In the genomic region with DNA sequence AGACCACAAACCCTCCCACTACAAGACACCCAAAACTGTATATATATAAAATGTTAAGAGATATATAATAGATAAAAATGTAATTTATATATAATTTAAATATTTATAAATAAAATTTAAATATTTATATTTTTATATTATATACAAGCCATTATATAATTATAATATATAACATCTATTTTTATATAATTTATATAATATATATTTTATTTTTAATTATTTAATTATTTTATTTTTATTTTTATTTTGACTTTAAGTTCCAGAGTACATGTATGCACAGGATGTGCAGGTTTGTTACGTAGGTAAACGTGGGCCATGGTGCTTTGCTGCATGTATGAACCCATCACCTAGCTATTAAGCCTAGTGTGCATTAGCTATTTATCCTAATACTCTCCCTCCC, we compare ENCODE assay signal across 24 cellular contexts.
DNase-seq lines count a peak whose midpoint lies in the region; ATAC-seq, FAIRE-seq and TF ChIP-seq lines count a peak whose summit lies in the region.
"Had no signal": no experiment of that assay in that cellular context is flagged by ENCODE, and none has a peak within 500 bp of the region (broad histone marks: within the 10 kb centered on the region; RNA-seq: fewer than 3 reads in every experiment).

No MANE protein-coding gene starts in this region.

- peaks cover 12% of the 10 kb centered on the region for H3K9me3 Mint-ChIP-seq in natural killer cell treated with Interleukin-12 subunit alpha and Interleukin-12 subunit beta and Interleukin-15 and Interleukin-18, amount 100 ng/mL, for 72 hours

- H3K27ac Mint-ChIP-seq in natural killer cell treated with Interleukin-12 subunit alpha and Interleukin-12 subunit beta and Interleukin-15 and Interleukin-18, amount 100 ng/mL, for 72 hours: no peak overlapping the region
- H3K27ac Mint-ChIP-seq: CD4-positive, CD25-positive, alpha-beta regulatory T cell; CD8-positive, alpha-beta T cell; HFFc6 had no signal

- TF ChIP-seq POLR2A in prostate gland (IDR thresholded peaks at IDR 0.05): no peak

- H3K4me3 Mint-ChIP-seq in natural killer cell treated with Interleukin-12 subunit alpha and Interleukin-12 subunit beta and Interleukin-15 and Interleukin-18, amount 100 ng/mL, for 72 hours: no peak overlapping the region
- H3K4me3 Mint-ChIP-seq: CD4-positive, CD25-positive, alpha-beta regulatory T cell; CD8-positive, alpha-beta T cell; HFFc6 had no signal

- peak; percentile 96 for FAIRE-seq in A204.1 (lab: Jason Lieb, UNC)
- FAIRE-seq in TTC549 (lab: Jason Lieb, UNC): peak; percentile 92
- FAIRE-seq in endometrium (lab: Jason Lieb, UNC): peak; percentile 65
- FAIRE-seq in pancreas (lab: Jason Lieb, UNC): peak; percentile 95
- FAIRE-seq: A549, GM12891, GM18507 had no signal

- no peaks in the 10 kb centered on the region for H3K36me3 ChIP-seq in pancreas
- H3K36me3 ChIP-seq in prostate gland: no peaks in the 10 kb centered on the region
- H3K36me3 ChIP-seq: HAP-1 had no signal

- DNase-seq in pancreas: no peak
- no peak for DNase-seq in natural killer cell treated with Interleukin-12 subunit alpha and Interleukin-12 subunit beta and Interleukin-15 and Interleukin-18, amount 100 ng/mL, for 72 hours (ENCODE audit: low spot score)
- no peak for DNase-seq in prostate gland (ENCODE audit: low spot score)
- no peak for DNase-seq in C1 segment of cervical spinal cord (lab: John Stamatoyannopoulos, UW)
- DNase-seq: ACHN; AML-193; Caco-2; CD4-positive, CD25-positive, alpha-beta regulatory T cell; CD8-positive, alpha-beta T cell; DMS153; DND-41; GDM1; GOT3; HFFc6 had no signal

- no peaks in the 10 kb centered on the region for H3K4me1 Mint-ChIP-seq in natural killer cell treated with Interleukin-12 subunit alpha and Interleukin-12 subunit beta and Interleukin-15 and Interleukin-18, amount 100 ng/mL, for 72 hours (ENCODE audit: low read depth in 2 of 2)
- H3K4me1 Mint-ChIP-seq: CD4-positive, CD25-positive, alpha-beta regulatory T cell had no signal

- H3K4me1 ChIP-seq in pancreas (no peaks in the 10 kb centered on the region), prostate gland (replicated peaks) (no peaks in the 10 kb centered on the region)
- H3K4me1 ChIP-seq: A549, Caco-2, HAP-1 had no signal

- ATAC-seq in pancreas (no peak), HG03571 (IDR thresholded peaks at IDR 0.05; ENCODE audit: unreplicated experiment) (no peak)
- ATAC-seq in natural killer cell treated with Interleukin-12 subunit alpha and Interleukin-12 subunit beta and Interleukin-15 and Interleukin-18, amount 100 ng/mL, for 72 hours: no peak
- ATAC-seq: A549; CD8-positive, alpha-beta T cell had no signal

- TF ChIP-seq CTCF in pancreas (IDR thresholded peaks at IDR 0.05): no peak
- TF ChIP-seq CTCF in prostate gland (IDR thresholded peaks at IDR 0.05): no peak

- no peaks in the 10 kb centered on the region for H3K36me3 Mint-ChIP-seq in natural killer cell treated with Interleukin-12 subunit alpha and Interleukin-12 subunit beta and Interleukin-15 and Interleukin-18, amount 100 ng/mL, for 72 hours
- H3K36me3 Mint-ChIP-seq: CD4-positive, CD25-positive, alpha-beta regulatory T cell; CD8-positive, alpha-beta T cell had no signal

- H3K9me3 ChIP-seq in pancreas: no peaks in the 10 kb centered on the region
- no peaks in the 10 kb centered on the region for H3K9me3 ChIP-seq in prostate gland
- H3K9me3 ChIP-seq: A549, Caco-2, HAP-1 had no signal

- H3K4me3 ChIP-seq in pancreas (no peak overlapping the region), prostate gland (no peak overlapping the region)
- H3K4me3 ChIP-seq: A549, HAP-1 had no signal

- 82 to 95% methylated on average over 2 of the region's 2 CpGs for WGBS in pancreas, 2 donors
- 93% methylated on average over 2 of the region's 2 CpGs for WGBS in prostate gland

- no peaks in the 10 kb centered on the region for H3K27me3 Mint-ChIP-seq in natural killer cell treated with Interleukin-12 subunit alpha and Interleukin-12 subunit beta and Interleukin-15 and Interleukin-18, amount 100 ng/mL, for 72 hours
- H3K27me3 Mint-ChIP-seq: CD4-positive, CD25-positive, alpha-beta regulatory T cell had no signal

- no peaks in the 10 kb centered on the region for H3K27me3 ChIP-seq in pancreas
- H3K27me3 ChIP-seq in prostate gland (replicated peaks; ENCODE audit: insufficient read depth): no peaks in the 10 kb centered on the region

- intact Hi-C loops in pancreas (cut with DNase I): no loop called here
- intact Hi-C loops in prostate gland (cut with DNase I): no loop called here

- H3K27ac ChIP-seq in pancreas: no peak overlapping the region
- H3K27ac ChIP-seq in prostate gland: no peak overlapping the region
- H3K27ac ChIP-seq: 22Rv1, A549, C4-2B had no signal
